8 cellular contexts compared by ENCODE assay signal in the genomic region with DNA sequence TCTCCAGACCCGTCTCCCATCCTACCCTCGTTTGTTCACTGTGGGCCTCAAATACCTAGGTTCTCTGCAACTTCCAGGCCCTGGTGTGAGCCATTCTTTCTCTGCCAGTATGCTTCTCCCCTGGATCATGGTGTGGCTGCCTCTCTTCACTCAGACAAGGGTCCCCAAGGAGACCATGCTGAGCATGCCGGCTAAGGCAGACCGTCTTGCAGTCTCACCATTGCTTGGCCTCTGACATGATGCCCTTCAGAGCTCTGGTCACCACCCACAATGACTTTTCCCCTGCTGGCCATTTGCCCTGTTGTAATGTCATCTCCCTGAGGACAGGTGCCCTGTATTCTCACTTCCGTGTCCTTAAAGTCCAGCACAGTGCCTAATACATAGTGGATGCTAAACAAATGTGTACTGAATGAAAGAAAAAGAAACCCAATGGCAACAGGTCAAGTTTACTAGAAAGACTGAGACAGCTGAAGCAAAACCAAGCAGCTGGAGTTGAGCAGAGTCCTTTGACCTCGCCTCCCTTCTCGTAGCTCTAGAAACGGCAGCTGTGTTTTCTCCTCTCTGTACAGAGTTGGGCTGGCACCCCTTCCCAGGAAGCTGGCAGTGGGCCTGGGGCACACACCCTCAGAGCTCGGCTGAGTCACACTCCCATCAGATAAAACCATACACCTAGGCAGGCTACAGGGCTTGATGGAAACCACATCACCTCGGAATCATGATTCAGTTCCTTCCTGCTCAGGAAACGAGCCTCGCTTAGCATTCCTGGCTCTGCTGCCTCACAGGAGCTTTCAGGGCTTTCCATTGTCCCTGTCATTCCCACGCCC. TPM values are rescaled to one million over a fixed set of nuclear protein-coding genes. Genes with fewer than 3 reads are reported as not detected.
A peak's percentile ranks its signal among the peaks of the same experiment; 100 is the strongest.
DNase-seq lines count a peak whose midpoint lies in the region; ATAC-seq, FAIRE-seq and TF ChIP-seq lines count a peak whose summit lies in the region.

No MANE protein-coding gene starts in this region.

- DNase-seq in HFFc6 (peak; percentile 66), T-helper 2 cell (peak in 4 of 5 experiments; percentile 30 to 58 (median 49)), bronchial epithelial cell (ENCODE audit: low read depth) (peak; percentile 98), right lobe of liver (peak; percentile 82 to 89 (median 83)), stomach (peak; percentile 97), SKM-1 (lab: John Stamatoyannopoulos, UW; ENCODE audit: unreplicated experiment) (no peak), NCI-H1436 treated with DMSO at 0.1 percent for 48 hours (lab: John Stamatoyannopoulos, UW) (no peak)

- peaks cover 19% of the 10 kb centered on the region for H3K4me1 Mint-ChIP-seq in HFFc6 (ENCODE audit: low read depth)

- H3K27ac ChIP-seq in right lobe of liver (peak overlapping the region; percentile 66 to 99 (median 78)), stomach (peak overlapping the region; percentile 81 to 94 (median 86))

- TF ChIP-seq POLR2A in right lobe of liver (IDR thresholded peaks at IDR 0.05) = peak; percentile 20
- no peak for TF ChIP-seq POLR2A in stomach (IDR thresholded peaks at IDR 0.05)

- 15% methylated on average over 7 of the region's 13 CpGs for WGBS in right lobe of liver (ENCODE audit: insufficient coverage, low coverage, low lambda C conversion rate, missing lambda C conversion rate)
- WGBS in stomach, 5 donors = 16 to 27% (median 24%) methylated on average over 13 of the region's 13 CpGs

- H3K4me1 ChIP-seq in right lobe of liver (peaks cover 0 to 37% (median 17%) of the 10 kb centered on the region in 4 donors), stomach (peaks cover 45 to 79% (median 54%) of the 10 kb centered on the region in 4 donors)

- H3K9me3 ChIP-seq in right lobe of liver = no peaks in the 10 kb centered on the region
- no peaks in the 10 kb centered on the region for H3K9me3 ChIP-seq in stomach

- no peak for TF ChIP-seq EP300 in stomach (IDR thresholded peaks at IDR 0.05)

- intact Hi-C loops in right lobe of liver (cut with DNase I) = no loop called here
- intact Hi-C loops in stomach (cut with DNase I; ENCODE audit: low total_unique reads) = no loop called here

- no peak for TF ChIP-seq CTCF in HFFc6 (IDR thresholded peaks at IDR 0.05)
- no peak for TF ChIP-seq CTCF in bronchial epithelial cell (IDR thresholded peaks at IDR 0.05; ENCODE audit: insufficient read depth, low read length, severe bottlenecking)
- no peak for TF ChIP-seq CTCF in right lobe of liver (IDR thresholded peaks at IDR 0.05)
- TF ChIP-seq CTCF in stomach (IDR thresholded peaks at IDR 0.05) = no peak

- peaks cover 2% of the 10 kb centered on the region for H3K27me3 Mint-ChIP-seq in HFFc6 (ENCODE audit: insufficient read depth)

- H3K27me3 ChIP-seq in bronchial epithelial cell (ENCODE audit: control insufficient read depth, insufficient read depth, low read length) = no peaks in the 10 kb centered on the region
- no peaks in the 10 kb centered on the region for H3K27me3 ChIP-seq in right lobe of liver
- no peaks in the 10 kb centered on the region for H3K27me3 ChIP-seq in stomach

- H3K4me3 Mint-ChIP-seq in HFFc6 = no peak overlapping the region

- peaks cover 19% of the 10 kb centered on the region for H3K36me3 Mint-ChIP-seq in HFFc6 (ENCODE audit: low read depth)

- FAIRE-seq in bronchial epithelial cell (lab: Jason Lieb, UNC) = peak; percentile 99

- H3K36me3 ChIP-seq in bronchial epithelial cell (ENCODE audit: control insufficient read depth, insufficient read depth, low read length) (peaks cover 15% of the 10 kb centered on the region), right lobe of liver (peaks cover 16 to 39% (median 29%) of the 10 kb centered on the region in 4 donors), stomach (peaks cover 40 to 49% (median 40%) of the 10 kb centered on the region in 4 donors)

- ATAC-seq in right lobe of liver (peak; percentile 48 to 78 (median 72)), GM18858 (IDR thresholded peaks at IDR 0.05; ENCODE audit: unreplicated experiment) (no peak)

- no peaks in the 10 kb centered on the region for H3K9me3 Mint-ChIP-seq in HFFc6

- H3K27ac Mint-ChIP-seq in HFFc6 = peak overlapping the region; percentile 47

- H3K4me3 ChIP-seq in bronchial epithelial cell (ENCODE audit: low read depth, low read length) = no peak overlapping the region
- no peak overlapping the region for H3K4me3 ChIP-seq in right lobe of liver
- H3K4me3 ChIP-seq in stomach = no peak overlapping the region

RNA-seq across cellular contexts. Expression of gene TLR9, which starts 8.6 kb away (rescaled TPM):
- not detected for total RNA-seq in HFFc6 (2021; fragmentation: NEBNext Ultra II Directional; extraction: Animal tissue kit (Norgen Biotek cat#: 25700))
- not detected in 2 replicates for total RNA-seq in bronchial epithelial cell
- under 1 TPM in 4 of 6 experiments, not detected in 2; 0.12 to 0.59 (median 0.24) TPM for total RNA-seq in right lobe of liver
- not detected for total RNA-seq in stomach
- polyA plus RNA-seq in stomach = under 1 TPM in 1 of 3 donors, not detected in 2; 0.18 TPM

RNA-seq across cellular contexts. Expression of gene ALAS1, which starts 18.8 kb away (rescaled TPM):
- 10 to 100 TPM; 31.5 to 39.1 (median 35.1) TPM for total RNA-seq in HFFc6 (2021; fragmentation: NEBNext Ultra II Directional; extraction: Animal tissue kit (Norgen Biotek cat#: 25700))
- 32.1 and 66.7 TPM in 2 replicates for total RNA-seq in bronchial epithelial cell
- total RNA-seq in right lobe of liver = 100 to 1,000 TPM in 4 of 6 experiments, 10 to 100 TPM in 2; 73.4 to 783 (median 147) TPM
- total RNA-seq in stomach = 10 to 100 TPM; 19.6 to 75.3 (median 33.4) TPM
- 10 to 100 TPM; 35.6 to 59.1 (median 42.7) TPM for polyA plus RNA-seq in stomach

RNA-seq across cellular contexts. Expression of gene TWF2, which starts 22.2 kb away (rescaled TPM):
- 10 to 100 TPM; 73.9 to 83.0 (median 80.7) TPM for total RNA-seq in HFFc6 (2021; fragmentation: NEBNext Ultra II Directional; extraction: Animal tissue kit (Norgen Biotek cat#: 25700))
- total RNA-seq in bronchial epithelial cell (47.6 and 57.7 TPM in 2 replicates), right lobe of liver (10 to 100 TPM; 12.9 to 34.4 (median 23.7) TPM), stomach (100 to 1,000 TPM in 1 of 5 donors, 10 to 100 TPM in 4; 18.7 to 237 (median 39.1) TPM)
- 10 to 100 TPM; 37.5 to 58.7 (median 40.8) TPM for polyA plus RNA-seq in stomach

RNA-seq across cellular contexts. Expression of gene PPM1M, which starts 28.8 kb away (rescaled TPM):
- 10 to 100 TPM; 20.8 to 23.4 (median 20.9) TPM for total RNA-seq in HFFc6 (2021; fragmentation: NEBNext Ultra II Directional; extraction: Animal tissue kit (Norgen Biotek cat#: 25700))
- total RNA-seq in bronchial epithelial cell (2.0 and 2.6 TPM in 2 replicates), right lobe of liver (1 to 10 TPM; 2.8 to 7.1 (median 4.5) TPM), stomach (10 to 100 TPM in 3 of 5 donors, 1 to 10 TPM in 2; 7.9 to 44.9 (median 11.0) TPM)
- polyA plus RNA-seq in stomach = 10 to 100 TPM; 16.4 to 25.7 (median 19.8) TPM

Comparison
In these comparisons a context has a peak if more than half of its experiments do, and no peak if none do; other contexts are left out.
1. DNase-seq: peak in HFFc6 (single experiment), T-helper 2 cell (4 of 5), bronchial epithelial cell (single experiment), right lobe of liver (3 of 3) and stomach (single experiment); none in SKM-1 (single experiment) and NCI-H1436 treated with DMSO at 0.1 percent for 48 hours (single experiment).